Comparison of ENCODE assay signal across 28 cellular contexts in genomic region chr14:62130441-62130840, GRCh38.
"Had no signal": no experiment of that assay in that cellular context is flagged by ENCODE, and none has a peak within 500 bp of the region (broad histone marks: within the 10 kb centered on the region; RNA-seq: fewer than 3 reads in every experiment).

No MANE protein-coding gene starts in this region.

- H3K27ac ChIP-seq: colonic mucosa, coronary artery, dorsolateral prefrontal cortex, epithelial cell of prostate, esophagus muscularis mucosa, esophagus squamous epithelium, foreskin keratinocyte, gastrocnemius medialis, gastroesophageal sphincter, heart left ventricle, heart right ventricle had no signal

- H3K27me3 ChIP-seq: colonic mucosa, gastrocnemius medialis had no signal

- H3K4me1 Mint-ChIP-seq: endodermal cell had no signal

- FAIRE-seq: colon, endometrium, endothelial cell of umbilical vein had no signal

- H3K4me1 ChIP-seq: colonic mucosa, esophagus muscularis mucosa, esophagus squamous epithelium, foreskin keratinocyte, gastrocnemius medialis, gastroesophageal sphincter, heart left ventricle, heart right ventricle had no signal

- H3K4me3 ChIP-seq: colonic mucosa, coronary artery, dorsolateral prefrontal cortex, esophagus muscularis mucosa, esophagus squamous epithelium, gastrocnemius medialis, gastroesophageal sphincter, heart left ventricle, heart right ventricle had no signal

- H3K36me3 ChIP-seq: colonic mucosa, esophagus muscularis mucosa, esophagus squamous epithelium, gastrocnemius medialis, gastroesophageal sphincter, heart left ventricle, heart right ventricle had no signal

- H3K9me3 Mint-ChIP-seq: dendritic cell treated with granulocyte-macrophage colony-stimulating factor and Interleukin-4, amounts not matched to agents 40 ng/mL and 50 ng/mL, for 4 days; effector memory CD8-positive, alpha-beta T cell; endodermal cell had no signal

- ATAC-seq: effector memory CD8-positive, alpha-beta T cell; esophagus mucosa; foreskin keratinocyte; gastrocnemius medialis; gastroesophageal sphincter; heart left ventricle; heart right ventricle had no signal

- H3K4me3 Mint-ChIP-seq: dendritic cell treated with granulocyte-macrophage colony-stimulating factor and Interleukin-4, amounts not matched to agents 40 ng/mL and 50 ng/mL, for 4 days; effector memory CD8-positive, alpha-beta T cell; endodermal cell had no signal

- DNase-seq: colonic mucosa; cortex of kidney; dermis blood vessel endothelial cell; dorsolateral prefrontal cortex; effector CD4-positive, alpha-beta T cell; effector CD8-positive, alpha-beta T cell; effector memory CD4-positive, alpha-beta T cell; effector memory CD8-positive, alpha-beta T cell; endodermal cell; erythroblast; esophagus squamous epithelium; foreskin fibroblast; foreskin keratinocyte; foreskin melanocyte; gastrocnemius medialis; glutamatergic neuron; head of caudate nucleus; heart left ventricle; heart right ventricle had no signal

- H3K27ac Mint-ChIP-seq: dendritic cell treated with granulocyte-macrophage colony-stimulating factor and Interleukin-4, amounts not matched to agents 40 ng/mL and 50 ng/mL, for 4 days; effector memory CD8-positive, alpha-beta T cell; endodermal cell had no signal

- H3K9me3 ChIP-seq: colonic mucosa, esophagus muscularis mucosa, esophagus squamous epithelium, gastrocnemius medialis, gastroesophageal sphincter, heart left ventricle, heart right ventricle had no signal
